In the genomic region with DNA sequence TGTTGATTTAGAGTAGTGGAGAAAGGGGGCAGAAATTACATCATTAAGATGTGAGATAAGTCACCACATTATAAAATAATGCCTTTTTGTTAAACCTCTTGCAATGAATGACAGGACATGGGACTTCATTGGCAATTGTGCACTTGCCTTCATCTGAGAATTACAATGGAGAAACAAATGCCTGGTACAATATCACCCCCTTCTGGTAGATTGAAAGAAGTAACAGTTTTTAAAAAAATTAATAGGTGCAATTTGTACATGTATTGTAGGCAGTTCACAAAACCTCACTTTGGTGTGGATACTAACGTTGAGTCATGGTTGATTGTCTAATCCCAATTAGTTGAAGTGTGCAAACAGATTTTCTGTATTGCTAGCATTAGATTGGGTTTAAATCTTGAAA, we compare ENCODE assay signal across 8 cellular contexts. TPM values are rescaled to one million over a fixed set of nuclear protein-coding genes. Genes with fewer than 3 reads are reported as not detected.
DNase-seq lines count a peak whose midpoint lies in the region; ATAC-seq and TF ChIP-seq lines count a peak whose summit lies in the region.

No MANE protein-coding gene starts in this region.

- ATAC-seq in HG03432 (IDR thresholded peaks at IDR 0.05; ENCODE audit: unreplicated experiment) = no peak
- ATAC-seq in GM21367 (IDR thresholded peaks at IDR 0.05; ENCODE audit: unreplicated experiment) = no peak

- in situ Hi-C loops in ACHN (cut with HindIII; ENCODE audit: low pct_ligation_motif_present, low pct_unique_long_range_greater_than_20kb, low sequenced_read_pairs) = no loop called here

- no peak overlapping the region for H3K23ac ChIP-seq in mesenchymal stem cell (ENCODE audit: low read length in 2 of 2)

- no peaks in the 10 kb centered on the region for H3K27me3 ChIP-seq in Karpas-422 (ENCODE audit: low read length)
- H3K27me3 ChIP-seq in dorsolateral prefrontal cortex = no peaks in the 10 kb centered on the region
- peaks cover 0 to 6% of the 10 kb centered on the region in 2 experiments for H3K27me3 ChIP-seq in mesenchymal stem cell (ENCODE audit: control insufficient read depth in 1 of 2, insufficient read depth in 1 of 2, low read length in 2 of 2)

- no peak overlapping the region for H4K91ac ChIP-seq in mesenchymal stem cell (ENCODE audit: low read length)

- no peaks in the 10 kb centered on the region for H3K79me1 ChIP-seq in mesenchymal stem cell (replicated peaks; ENCODE audit: low read length, poor library complexity, severe bottlenecking)

- no peak overlapping the region for H2BK120ac ChIP-seq in mesenchymal stem cell (ENCODE audit: low read depth, low read length)

- H2AK5ac ChIP-seq in mesenchymal stem cell (ENCODE audit: low read length, severe bottlenecking) = no peak overlapping the region

- WGBS in mesenchymal stem cell = 0% methylated on average over 1 of the region's 1 CpG

- no peak overlapping the region for H3K9ac ChIP-seq in Karpas-422 (ENCODE audit: low read length)
- no peak overlapping the region for H3K9ac ChIP-seq in mesenchymal stem cell (ENCODE audit: low read length)

- H3K4me1 ChIP-seq in Karpas-422 (ENCODE audit: low read length) (no peaks in the 10 kb centered on the region), mesenchymal stem cell (ENCODE audit: control insufficient read depth, insufficient read depth, low read depth, low read length) (no peaks in the 10 kb centered on the region)

- no peaks in the 10 kb centered on the region for H4K20me1 ChIP-seq in Karpas-422 (ENCODE audit: insufficient read depth, low read depth, low read length)

- no peaks in the 10 kb centered on the region for H3K9me3 ChIP-seq in Karpas-422 (ENCODE audit: low read length)
- no peaks in the 10 kb centered on the region for H3K9me3 ChIP-seq in mesenchymal stem cell (ENCODE audit: control insufficient read depth, low read length)

- H2AFZ ChIP-seq in Karpas-422 (ENCODE audit: low read length) = no peak overlapping the region
- no peak overlapping the region for H2AFZ ChIP-seq in mesenchymal stem cell (ENCODE audit: low read depth, low read length)

- H4K8ac ChIP-seq in mesenchymal stem cell (ENCODE audit: low read length) = no peak overlapping the region

- no peak overlapping the region for H3K4me3 ChIP-seq in GM12865 (ENCODE audit: low read depth, low read length)
- no peak overlapping the region for H3K4me3 ChIP-seq in Karpas-422 (ENCODE audit: low read length)
- H3K4me3 ChIP-seq in dorsolateral prefrontal cortex = no peak overlapping the region
- H3K4me3 ChIP-seq in mesenchymal stem cell (ENCODE audit: insufficient read depth in 1 of 2, low read depth in 1 of 2, low read length in 2 of 2) = no peak overlapping the region

- DNase-seq in ACHN = peak; percentile 46
- peak; percentile 67 for DNase-seq in GM12865 (ENCODE audit: low read depth)
- DNase-seq in Karpas-422 = peak; percentile 74
- DNase-seq in RPMI8226 = peak; percentile 55
- no peak for DNase-seq in dorsolateral prefrontal cortex
- DNase-seq in mesenchymal stem cell = peak; percentile 77

- no peaks in the 10 kb centered on the region for H3K79me2 ChIP-seq in Karpas-422 (ENCODE audit: low read length)

- no peaks in the 10 kb centered on the region for H3K9me2 ChIP-seq in Karpas-422 (replicated peaks; ENCODE audit: insufficient read depth, low read length)

- H3K4me2 ChIP-seq in Karpas-422 (ENCODE audit: low read depth, low read length, poor library complexity, severe bottlenecking) (no peak overlapping the region), mesenchymal stem cell (ENCODE audit: low read length, poor library complexity, severe bottlenecking) (no peak overlapping the region)

- peak; percentile 49 for TF ChIP-seq CTCF in GM12865 (IDR thresholded peaks at IDR 0.05; ENCODE audit: insufficient read depth, low read depth, low read length, missing control alignments)
- TF ChIP-seq CTCF in dorsolateral prefrontal cortex (IDR thresholded peaks at IDR 0.05 in 54 of 56, conservative IDR thresholded peaks at IDR 0.05 in 2 of 56; ENCODE audit: low read depth in 1 of 56, partially characterized antibody in 56 of 56) = peak; percentile 64 to 94 (median 83)

- H3K18ac ChIP-seq in mesenchymal stem cell (ENCODE audit: low read depth in 1 of 2, low read length in 2 of 2) = no peak overlapping the region

- no peak overlapping the region for H2BK12ac ChIP-seq in mesenchymal stem cell (ENCODE audit: low read length in 2 of 2)

- no peak overlapping the region for H2BK15ac ChIP-seq in mesenchymal stem cell (ENCODE audit: low read depth, poor library complexity, severe bottlenecking)

- H3K27ac ChIP-seq in Karpas-422 (ENCODE audit: low read length) (no peak overlapping the region), dorsolateral prefrontal cortex (no peak overlapping the region), mesenchymal stem cell (ENCODE audit: low read length, poor library complexity, severe bottlenecking) (no peak overlapping the region)

- intact Hi-C loops in dorsolateral prefrontal cortex (cut with DNase I) = loop anchor here (2.0 to 5.0 kb wide), 3 partner anchors 54 to 116 kb away; no protein-coding TSS in a partner anchor

- no peak overlapping the region for H3K14ac ChIP-seq in mesenchymal stem cell (ENCODE audit: low read length in 2 of 2)

- no peak overlapping the region for H3K4ac ChIP-seq in mesenchymal stem cell (ENCODE audit: low read depth in 1 of 2, low read length in 2 of 2)

- H2BK5ac ChIP-seq in mesenchymal stem cell (ENCODE audit: low read depth, low read length, poor library complexity, severe bottlenecking) = no peak overlapping the region

- H3K36me3 ChIP-seq in Karpas-422 (ENCODE audit: insufficient read depth, low read length) (no peaks in the 10 kb centered on the region), mesenchymal stem cell (ENCODE audit: control insufficient read depth in 1 of 2, insufficient read depth in 2 of 2, low read depth in 1 of 2, low read length in 2 of 2) (no peaks in the 10 kb centered on the region)

RNA-seq across cellular contexts. Expression of a gene that starts 4.6 kb away (rescaled TPM):
- total RNA-seq in Karpas-422 (2014; rRNA removed; shearing (Covaris generic); ENCODE audit: low replicate concordance) = not detected in 2 replicates
- 1 to 10 TPM in 117 of 120 experiments, under 1 TPM in 3; 0.67 to 9.1 (median 2.3) TPM for total RNA-seq in dorsolateral prefrontal cortex
- 4.2 TPM for polyA plus RNA-seq in mesenchymal stem cell (2013, experiment 1 of 2)
- 4.0 TPM for polyA plus RNA-seq in mesenchymal stem cell (2013, experiment 2 of 2)

RNA-seq across cellular contexts. Expression of a gene that starts 33.7 kb away (rescaled TPM):
- total RNA-seq in Karpas-422 (2014; rRNA removed; shearing (Covaris generic); ENCODE audit: low replicate concordance) = not detected in 2 replicates
- total RNA-seq in dorsolateral prefrontal cortex = not detected
- 0.07 TPM for polyA plus RNA-seq in mesenchymal stem cell (2013, experiment 1 of 2)
- polyA plus RNA-seq in mesenchymal stem cell (2013, experiment 2 of 2) = 0.11 TPM

RNA-seq across cellular contexts. Expression of a gene that starts 46.4 kb away (rescaled TPM):
- 0.40 and 0.97 TPM in 2 replicates for total RNA-seq in Karpas-422 (2014; rRNA removed; shearing (Covaris generic); ENCODE audit: low replicate concordance)
- total RNA-seq in dorsolateral prefrontal cortex = 1 to 10 TPM in 110 of 120 experiments, under 1 TPM in 10; 0.46 to 5.7 (median 2.7) TPM
- not detected for polyA plus RNA-seq in mesenchymal stem cell (2013, experiment 1 of 2)
- polyA plus RNA-seq in mesenchymal stem cell (2013, experiment 2 of 2) = not detected

Comparison
In these comparisons a context has a peak if more than half of its experiments do, and no peak if none do; other contexts are left out.
1. DNase-seq: peak in ACHN (single experiment), GM12865 (single experiment), Karpas-422 (single experiment), RPMI8226 (single experiment) and mesenchymal stem cell (single experiment); none in dorsolateral prefrontal cortex (0 of 10).